ENCODE assay signal across 19 cellular contexts in genomic region chr2:76450024-76450475, GRCh38.
DNase-seq lines count a peak whose midpoint lies in the region; ATAC-seq and TF ChIP-seq lines count a peak whose summit lies in the region.
"Had no signal": no experiment of that assay in that cellular context is flagged by ENCODE, and none has a peak within 500 bp of the region (broad histone marks: within the 10 kb centered on the region; RNA-seq: fewer than 3 reads in every experiment).

No MANE protein-coding gene starts in this region.

- no peaks in the 10 kb centered on the region for H3K36me3 ChIP-seq in GM06990 (ENCODE audit: control insufficient read depth, insufficient read depth, low read length)
- H3K36me3 ChIP-seq: adrenal gland, left ventricle myocardium inferior, right lobe of liver had no signal

- peaks cover 5 to 8% of the 10 kb centered on the region in 2 donors for H3K9me3 Mint-ChIP-seq in activated T-cell treated with anti-CD3 and anti-CD28 coated beads, Interleukin-2, amount 50 U/mL, for 72 hours
- no peaks in the 10 kb centered on the region for H3K9me3 Mint-ChIP-seq in type B pancreatic cell
- H3K9me3 Mint-ChIP-seq: activated B cell treated with CpG ODN at 0.5 μM for 24 hours had no signal

- no peak overlapping the region for H3K4me3 Mint-ChIP-seq in activated T-cell treated with anti-CD3 and anti-CD28 coated beads, Interleukin-2, amount 50 U/mL, for 72 hours
- H3K4me3 Mint-ChIP-seq in type B pancreatic cell, result no peak overlapping the region
- H3K4me3 Mint-ChIP-seq: activated B cell treated with CpG ODN at 0.5 μM for 24 hours; activated T-helper 17 cell treated with anti-CD3 and anti-CD28 coated beads, Interleukin-2, amount 50 U/mL, for 72 hours; stimulated activated naive CD8-positive, alpha-beta T cell treated with anti-CD3 and anti-CD28 coated beads, Interleukin-15, amount 100 ng/mL, for 72 hours; T-helper 17 cell had no signal

- no peaks in the 10 kb centered on the region for H3K4me1 Mint-ChIP-seq in activated T-cell treated with anti-CD3 and anti-CD28 coated beads, Interleukin-2, amount 50 U/mL, for 72 hours (ENCODE audit: low read depth)
- H3K4me1 Mint-ChIP-seq in type B pancreatic cell (ENCODE audit: unreplicated experiment), result no peaks in the 10 kb centered on the region
- H3K4me1 Mint-ChIP-seq: activated B cell treated with CpG ODN at 0.5 μM for 24 hours; activated T-helper 17 cell treated with anti-CD3 and anti-CD28 coated beads, Interleukin-2, amount 50 U/mL, for 72 hours; stimulated activated naive CD8-positive, alpha-beta T cell treated with anti-CD3 and anti-CD28 coated beads, Interleukin-15, amount 100 ng/mL, for 72 hours; T-helper 17 cell had no signal

- DNase-seq in GM06990 (ENCODE audit: extremely low read depth, insufficient read length) (peak; percentile 59), OCI-M2 (lab: John Stamatoyannopoulos, UW; ENCODE audit: unreplicated experiment) (no peak), type B pancreatic cell (ENCODE audit: extremely low spot score, unreplicated experiment) (no peak), NCI-H2081 (lab: John Stamatoyannopoulos, UW) (no peak)
- no peak for DNase-seq in activated T-cell treated with anti-CD3 and anti-CD28 coated beads, Interleukin-2, amount 50 U/mL, for 72 hours
- DNase-seq: activated B cell treated with CpG ODN at 0.5 μM for 24 hours; adrenal gland; C1 segment of cervical spinal cord; central memory CD4-positive, alpha-beta T cell; IMR-90; left ventricle myocardium inferior; NCI-H2029 treated with DMSO at 0.1 percent for 48 hours; right lobe of liver; stimulated activated naive CD8-positive, alpha-beta T cell treated with anti-CD3 and anti-CD28 coated beads, Interleukin-15, amount 100 ng/mL, for 72 hours; T-helper 17 cell had no signal

- H3K36me3 Mint-ChIP-seq in activated T-cell treated with anti-CD3 and anti-CD28 coated beads, Interleukin-2, amount 50 U/mL, for 72 hours (ENCODE audit: insufficient read depth in 2 of 2), result peaks cover 0 to 2% of the 10 kb centered on the region in 2 donors
- H3K36me3 Mint-ChIP-seq in type B pancreatic cell, result no peaks in the 10 kb centered on the region

- H3K27me3 Mint-ChIP-seq in activated T-cell treated with anti-CD3 and anti-CD28 coated beads, Interleukin-2, amount 50 U/mL, for 72 hours (ENCODE audit: low read depth), result no peaks in the 10 kb centered on the region
- no peaks in the 10 kb centered on the region for H3K27me3 Mint-ChIP-seq in type B pancreatic cell
- H3K27me3 Mint-ChIP-seq: activated B cell treated with CpG ODN at 0.5 μM for 24 hours; activated T-helper 17 cell treated with anti-CD3 and anti-CD28 coated beads, Interleukin-2, amount 50 U/mL, for 72 hours; stimulated activated naive CD8-positive, alpha-beta T cell treated with anti-CD3 and anti-CD28 coated beads, Interleukin-15, amount 100 ng/mL, for 72 hours; T-helper 17 cell had no signal

- H3K4me3 ChIP-seq in GM06990 (replicated peaks; ENCODE audit: low read depth, low read length), result no peak overlapping the region
- H3K4me3 ChIP-seq: adrenal gland, left ventricle myocardium inferior, right lobe of liver had no signal

- H3K27ac Mint-ChIP-seq in activated T-cell treated with anti-CD3 and anti-CD28 coated beads, Interleukin-2, amount 50 U/mL, for 72 hours, result no peak overlapping the region
- no peak overlapping the region for H3K27ac Mint-ChIP-seq in type B pancreatic cell
- H3K27ac Mint-ChIP-seq: activated B cell treated with CpG ODN at 0.5 μM for 24 hours; activated T-helper 17 cell treated with anti-CD3 and anti-CD28 coated beads, Interleukin-2, amount 50 U/mL, for 72 hours; stimulated activated naive CD8-positive, alpha-beta T cell treated with anti-CD3 and anti-CD28 coated beads, Interleukin-15, amount 100 ng/mL, for 72 hours; T-helper 17 cell had no signal

- TF ChIP-seq CTCF in GM06990 (IDR thresholded peaks at IDR 0.05; ENCODE audit: insufficient read depth, low read length, poor library complexity, severe bottlenecking) (no peak), type B pancreatic cell (conservative IDR thresholded peaks at IDR 0.05) (no peak)

- peak; percentile 88 for ATAC-seq in GM19035 (IDR thresholded peaks at IDR 0.05; ENCODE audit: unreplicated experiment)
- peak; percentile 55 for ATAC-seq in HG02642 (IDR thresholded peaks at IDR 0.05; ENCODE audit: poor library complexity, unreplicated experiment)
- peak; percentile 76 for ATAC-seq in HG03520 (IDR thresholded peaks at IDR 0.05; ENCODE audit: unreplicated experiment)
- ATAC-seq in activated T-cell treated with anti-CD3 and anti-CD28 coated beads, Interleukin-2, amount 50 U/mL, for 72 hours (replicated peaks in 1 of 2), result no peak
- ATAC-seq: activated T-helper 17 cell treated with anti-CD3 and anti-CD28 coated beads, Interleukin-2, amount 50 U/mL, for 72 hours; right lobe of liver; stimulated activated naive CD8-positive, alpha-beta T cell treated with anti-CD3 and anti-CD28 coated beads, Interleukin-15, amount 100 ng/mL, for 72 hours; T-helper 17 cell had no signal

- H3K27me3 ChIP-seq in GM06990 (replicated peaks; ENCODE audit: control insufficient read depth, insufficient read depth, low read length), result no peaks in the 10 kb centered on the region
- H3K27me3 ChIP-seq: adrenal gland, right lobe of liver had no signal

Comparison
In these comparisons a context has a peak if more than half of its experiments do, and no peak if none do; other contexts are left out.
1. ATAC-seq: peak in GM19035 (single experiment), HG02642 (single experiment) and HG03520 (single experiment); none in activated T-cell treated with anti-CD3 and anti-CD28 coated beads, Interleukin-2, amount 50 U/mL, for 72 hours (0 of 2).